In the genomic region with DNA sequence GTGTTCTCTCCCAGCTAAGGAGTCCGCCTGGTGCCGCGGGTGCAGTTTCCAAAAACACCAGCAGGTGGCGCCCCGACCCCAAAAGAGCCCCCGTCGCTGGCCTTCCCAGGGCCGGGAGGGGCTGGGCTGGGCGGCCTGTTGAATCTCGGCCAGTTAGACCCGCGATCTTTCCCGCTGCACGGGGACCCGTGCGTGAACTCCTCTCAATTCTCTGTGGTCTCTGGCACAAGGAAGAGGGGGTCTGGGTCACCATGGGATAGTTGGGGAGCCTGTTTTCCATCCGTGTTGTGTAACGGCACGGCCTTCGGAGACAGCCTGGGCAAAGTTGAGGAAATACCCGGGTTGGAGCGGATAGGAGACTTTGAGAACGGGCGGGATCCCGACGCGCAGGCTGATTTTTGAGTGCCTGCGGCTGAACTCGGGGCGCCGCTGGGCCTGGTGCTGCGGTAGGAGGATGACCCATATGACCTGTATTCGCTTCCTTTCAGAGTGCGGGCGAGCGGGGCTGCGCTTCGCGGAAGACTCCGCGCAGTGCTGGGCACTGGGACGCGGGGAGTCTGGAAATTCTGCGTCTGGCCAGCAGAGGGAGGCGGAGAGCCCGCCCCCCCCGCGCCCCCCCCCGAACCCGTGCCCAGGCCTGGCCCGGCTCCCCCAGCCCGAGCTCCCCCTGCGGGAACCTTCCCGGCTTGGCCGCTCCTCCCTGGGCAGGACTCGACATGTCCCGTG, we compare ENCODE assay signal across 9 cellular contexts. TPM values are rescaled to one million over a fixed set of nuclear protein-coding genes. Genes with fewer than 3 reads are reported as not detected.
A peak's percentile ranks its signal among the peaks of the same experiment; 100 is the strongest.
DNase-seq lines count a peak whose midpoint lies in the region; ATAC-seq, FAIRE-seq and TF ChIP-seq lines count a peak whose summit lies in the region.
"Had no signal": no experiment of that assay in that cellular context is flagged by ENCODE, and none has a peak within 500 bp of the region (broad histone marks: within the 10 kb centered on the region; RNA-seq: fewer than 3 reads in every experiment).

No MANE protein-coding gene starts in this region.

- no peaks in the 10 kb centered on the region for H3K36me3 ChIP-seq in esophagus squamous epithelium

- POLR2A ChIA-PET in CD4-positive, alpha-beta T cell (lab: Charles Lee), result interaction anchor here (0.7 to 1.0 kb wide), 4 partner anchors 8 to 182 kb away, joined by 3 to 5 read pairs (median 4); a partner anchor contains a TSS

- 0% methylated on average over 1 of the region's 57 CpGs; no CpG with 5 or more reads in 1 of the 2 donors for WGBS in esophagus squamous epithelium, 2 donors

- H3K4me1 Mint-ChIP-seq in CD4-positive, alpha-beta T cell (ENCODE audit: low read depth), result peaks cover 6% of the 10 kb centered on the region

- peak overlapping the region; percentile 77 for H3K4me3 Mint-ChIP-seq in CD4-positive, alpha-beta T cell

- H3K27ac Mint-ChIP-seq in CD4-positive, alpha-beta T cell, result no peak overlapping the region

- peaks cover 4 to 19% (median 4%) of the 10 kb centered on the region in 3 donors for H3K4me1 ChIP-seq in esophagus squamous epithelium

- CTCF ChIA-PET in CD4-positive, alpha-beta T cell (lab: Charles Lee), result interaction anchor here (0.5 to 2.7 kb wide), 21 partner anchors 8 to 1209 kb away, joined by 3 to 32 read pairs (median 4); a partner anchor contains a TSS

- DNase-seq in CD4-positive, alpha-beta T cell, result peak; percentile 61 to 91 (median 80)
- DNase-seq in HTR-8/SVneo (ENCODE audit: insufficient read length, low spot score) (peak; percentile 93), OCI-M1 (lab: John Stamatoyannopoulos, UW) (peak; percentile 82), esophagus squamous epithelium (lab: John Stamatoyannopoulos, UW) (no peak), myocyte (ENCODE audit: low read depth) (peak; percentile 88)
- peak; percentile 96 for DNase-seq in activated T-cell treated with anti-CD3 and anti-CD28 coated beads, Interleukin-2, amount 50 U/mL, for 48 hours
- peak; percentile 68 to 72 for DNase-seq in stimulated activated CD8-positive, alpha-beta memory T cell treated with anti-CD3 and anti-CD28 coated beads, Interleukin-7, amount 100 ng/mL, for 4 hours (ENCODE audit: low read depth in 2 of 2)

- H3K9me3 Mint-ChIP-seq in CD4-positive, alpha-beta T cell, result no peaks in the 10 kb centered on the region

- H3K9me3 ChIP-seq in CD4-positive, alpha-beta T cell (ENCODE audit: control insufficient read depth, low read length), result no peaks in the 10 kb centered on the region
- H3K9me3 ChIP-seq in esophagus squamous epithelium, result no peaks in the 10 kb centered on the region

- H3K27me3 ChIP-seq in CD4-positive, alpha-beta T cell (ENCODE audit: control insufficient read depth, insufficient read depth, low read length), result peaks cover 20% of the 10 kb centered on the region
- H3K27me3 ChIP-seq in esophagus squamous epithelium, result peaks cover 0 to 21% (median 0%) of the 10 kb centered on the region in 4 donors

- H3K27me3 Mint-ChIP-seq in CD4-positive, alpha-beta T cell, result peaks cover 44% of the 10 kb centered on the region

- peak; percentile 81 for ATAC-seq in CD4-positive, alpha-beta T cell (ENCODE audit: poor library complexity)
- ATAC-seq in GM19467 (IDR thresholded peaks at IDR 0.05; ENCODE audit: unreplicated experiment), result peak; percentile 54

- no peak overlapping the region for H3K27ac ChIP-seq in CD4-positive, alpha-beta T cell (ENCODE audit: low read depth, low read length)
- H3K27ac ChIP-seq in esophagus squamous epithelium, result peak overlapping the region; percentile 15 to 73 (median 70)

- intact Hi-C loops in CD4-positive, alpha-beta T cell (cut with DNase I, micrococcal nuclease), result loop anchor here (1.0 to 2.0 kb wide), 5 partner anchors 57 to 371 kb away; no protein-coding TSS in a partner anchor
- intact Hi-C loops in esophagus squamous epithelium (cut with DNase I), result loop anchor here (2.0 to 10.0 kb wide), 3 partner anchors 75 to 277 kb away; no protein-coding TSS in a partner anchor

- no peak for TF ChIP-seq POLR2A in esophagus squamous epithelium (IDR thresholded peaks at IDR 0.05)

- no peaks in the 10 kb centered on the region for H3K36me3 Mint-ChIP-seq in CD4-positive, alpha-beta T cell (ENCODE audit: low read depth)

- TF ChIP-seq CTCF in CD4-positive, alpha-beta T cell (IDR thresholded peaks at IDR 0.05), result peak; percentile 94
- TF ChIP-seq CTCF in esophagus squamous epithelium (IDR thresholded peaks at IDR 0.05), result peak; percentile 80 to 99 (median 98)

- peak; percentile 65 for FAIRE-seq in HTR-8/SVneo (lab: Jason Lieb, UNC)

- peak overlapping the region; percentile 41 to 74 (median 58) for H3K4me3 ChIP-seq in esophagus squamous epithelium

RNA-seq across cellular contexts. Expression of a gene that starts 7.9 kb away (rescaled TPM):
- total RNA-seq in CD4-positive, alpha-beta T cell, result under 1 TPM in 1 of 2 experiments, not detected in 1; 0.08 TPM
- not detected for total RNA-seq in esophagus squamous epithelium
- total RNA-seq in myocyte, result 0.05 TPM in 1 of 2 replicates, not detected in the other
- polyA plus RNA-seq in myocyte (2012), result 0.79 TPM
- total RNA-seq: glomerular endothelial cell had no signal
